8 cellular contexts compared by ENCODE assay signal in the genomic region with DNA sequence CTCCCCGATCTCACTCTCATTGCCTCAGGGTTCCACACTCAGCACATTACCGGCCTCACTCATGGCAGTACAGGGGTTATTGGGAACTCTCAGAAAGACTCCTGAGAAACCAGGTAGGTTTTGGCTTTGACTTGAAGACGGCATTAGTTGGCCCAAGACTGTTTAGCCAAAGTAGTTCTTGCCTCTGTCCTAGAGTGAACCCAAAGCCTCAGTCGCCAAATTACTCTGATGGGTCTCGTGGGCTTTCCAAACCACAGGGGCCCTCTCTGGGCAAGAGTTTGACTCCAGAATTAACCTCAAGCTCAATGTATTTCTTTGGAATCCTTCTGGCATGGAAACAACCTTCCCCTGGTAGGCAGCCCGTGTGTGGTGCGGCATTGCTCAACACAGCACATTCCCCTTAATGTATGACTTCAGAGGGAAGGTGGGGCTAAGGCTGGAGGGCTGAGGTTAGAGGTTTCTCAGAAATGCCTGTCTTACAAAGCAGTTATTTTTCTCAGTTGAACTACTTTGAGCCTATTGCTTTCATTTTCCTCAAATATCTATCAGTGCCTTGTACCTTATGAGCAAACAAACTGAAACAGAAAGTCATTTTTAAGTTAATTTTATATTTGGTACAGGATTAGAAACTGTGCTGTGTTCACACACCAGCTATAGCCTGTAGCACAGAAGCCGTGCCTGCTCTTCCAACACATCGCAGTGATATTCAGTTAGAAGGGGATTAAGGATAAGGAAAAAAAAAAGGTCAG.
DNase-seq lines count a peak whose midpoint lies in the region; ATAC-seq and TF ChIP-seq lines count a peak whose summit lies in the region.

No MANE protein-coding gene starts in this region.

- H3K4me3 ChIP-seq in retinal pigment epithelial cell (ENCODE audit: low read length) = no peak overlapping the region

- H3K27me3 Mint-ChIP-seq in activated naive CD8-positive, alpha-beta T cell treated with anti-CD3 and anti-CD28 coated beads, Interleukin-2, amount 10 ng/mL, durations not matched to agents 7 days and 5 days = peaks cover 9% of the 10 kb centered on the region

- H3K4me1 Mint-ChIP-seq in activated naive CD8-positive, alpha-beta T cell treated with anti-CD3 and anti-CD28 coated beads, Interleukin-2, amount 10 ng/mL, durations not matched to agents 7 days and 5 days = peaks cover 19% of the 10 kb centered on the region

- peaks cover 6% of the 10 kb centered on the region for H3K9me3 Mint-ChIP-seq in activated naive CD8-positive, alpha-beta T cell treated with anti-CD3 and anti-CD28 coated beads, Interleukin-2, amount 10 ng/mL, durations not matched to agents 7 days and 5 days

- peak; percentile 66 for DNase-seq in GM10248 (ENCODE audit: extremely low spot score)
- peak; percentile 67 for DNase-seq in GM20000 (ENCODE audit: low spot score)
- DNase-seq in activated naive CD8-positive, alpha-beta T cell treated with anti-CD3 and anti-CD28 coated beads, Interleukin-2, amount 10 ng/mL, durations not matched to agents 7 days and 5 days = peak; percentile 34
- peak; percentile 56 for DNase-seq in retinal pigment epithelial cell (ENCODE audit: low read depth)
- DNase-seq in NCI-H1436 (lab: John Stamatoyannopoulos, UW) = no peak
- DNase-seq in NCI-H1417 (lab: John Stamatoyannopoulos, UW) = no peak
- DNase-seq in NCI-H2107 treated with DMSO at 0.1 percent for 48 hours (lab: John Stamatoyannopoulos, UW; ENCODE audit: unreplicated experiment) = no peak

- ATAC-seq in HG03469 (IDR thresholded peaks at IDR 0.05; ENCODE audit: unreplicated experiment) = peak; percentile 96
- peak; percentile 99 for ATAC-seq in activated naive CD8-positive, alpha-beta T cell treated with anti-CD3 and anti-CD28 coated beads, Interleukin-2, amount 10 ng/mL, durations not matched to agents 7 days and 5 days (ENCODE audit: low read depth)

- H3K27ac Mint-ChIP-seq in activated naive CD8-positive, alpha-beta T cell treated with anti-CD3 and anti-CD28 coated beads, Interleukin-2, amount 10 ng/mL, durations not matched to agents 7 days and 5 days = peak overlapping the region; percentile 83

- no peaks in the 10 kb centered on the region for H3K36me3 Mint-ChIP-seq in activated naive CD8-positive, alpha-beta T cell treated with anti-CD3 and anti-CD28 coated beads, Interleukin-2, amount 10 ng/mL, durations not matched to agents 7 days and 5 days

- TF ChIP-seq CTCF in GM10248 (IDR thresholded peaks at IDR 0.05; ENCODE audit: control extremely low read depth, extremely low read depth, low read depth, missing control alignments) (no peak), GM20000 (IDR thresholded peaks at IDR 0.05; ENCODE audit: extremely low read depth, missing control alignments) (no peak), retinal pigment epithelial cell (conservative IDR thresholded peaks at IDR 0.05; ENCODE audit: low read depth, low read length) (no peak)

- peak overlapping the region; percentile 71 for H3K4me3 Mint-ChIP-seq in activated naive CD8-positive, alpha-beta T cell treated with anti-CD3 and anti-CD28 coated beads, Interleukin-2, amount 10 ng/mL, durations not matched to agents 7 days and 5 days

- CTCF ChIA-PET in GM10248 (lab: Yijun Ruan, JAX) = interaction anchor here (0.8 to 1.4 kb wide), 2 partner anchors 23 to 133 kb away, joined by 3 read pairs; no protein-coding TSS in a partner anchor

- POLR2A ChIA-PET in GM10248 (lab: Yijun Ruan, JAX) = no interaction called here
- POLR2A ChIA-PET in activated naive CD8-positive, alpha-beta T cell treated with anti-CD3 and anti-CD28 coated beads, Interleukin-2, amount 10 ng/mL, durations not matched to agents 7 days and 5 days (lab: Charles Lee) = no interaction called here

Comparison
In these comparisons a context has a peak if more than half of its experiments do, and no peak if none do; other contexts are left out.
1. DNase-seq: peak in GM10248 (single experiment), GM20000 (single experiment), activated naive CD8-positive, alpha-beta T cell treated with anti-CD3 and anti-CD28 coated beads, Interleukin-2, amount 10 ng/mL, durations not matched to agents 7 days and 5 days (single experiment) and retinal pigment epithelial cell (single experiment); none in NCI-H1436 (single experiment), NCI-H1417 (0 of 3) and NCI-H2107 treated with DMSO at 0.1 percent for 48 hours (single experiment).